In the genomic region with DNA sequence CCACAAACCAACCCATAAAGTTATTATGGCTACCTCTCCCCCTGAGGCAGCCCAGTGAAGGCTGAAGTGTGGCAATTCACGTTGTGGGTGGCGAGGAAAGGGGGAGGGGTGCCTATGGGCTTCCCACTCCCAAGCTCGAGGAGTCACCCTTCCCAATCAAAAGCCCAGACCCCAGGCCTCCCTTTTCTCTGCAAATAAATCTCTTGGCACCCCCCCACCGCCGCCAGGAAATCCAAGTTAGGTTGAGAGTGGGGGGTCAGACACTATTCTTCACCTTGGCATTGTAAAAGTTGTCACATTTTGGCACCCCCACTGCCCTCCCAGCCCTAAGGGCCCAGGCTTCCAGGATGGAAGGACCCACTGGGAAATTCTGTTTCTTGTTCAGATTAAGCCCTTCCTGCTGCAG, we compare ENCODE assay signal across 12 cellular contexts. TPM values are rescaled to one million over a fixed set of nuclear protein-coding genes. Genes with fewer than 3 reads are reported as not detected.
"Had no signal": no experiment of that assay in that cellular context is flagged by ENCODE, and none has a peak within 500 bp of the region (broad histone marks: within the 10 kb centered on the region; RNA-seq: fewer than 3 reads in every experiment).

No MANE protein-coding gene starts in this region.

- H3K4me1 ChIP-seq: colonic mucosa had no signal

- H3K79me2 ChIP-seq: hepatocyte had no signal

- H3K27me3 ChIP-seq: colonic mucosa, esophagus squamous epithelium, hepatocyte, left lung, neutrophil had no signal

- H3K9me3 Mint-ChIP-seq: activated T-cell treated with anti-CD3 and anti-CD28 coated beads, Interleukin-2, amount 50 U/mL, for 72 hours; natural killer cell; stimulated activated naive CD8-positive, alpha-beta T cell treated with anti-CD3 and anti-CD28 coated beads, Interleukin-15, Interleukin-2, amounts not matched to agents 100 ng/mL and 50 ng/mL, for 24 hours had no signal

- H3K4me2 ChIP-seq: hepatocyte had no signal

- H2AFZ ChIP-seq: hepatocyte had no signal

- DNase-seq: esophagus squamous epithelium, T1000 had no signal

- H3K27ac ChIP-seq: colonic mucosa, esophagus squamous epithelium, hepatocyte, left lung, neutrophil had no signal

- H3K9me3 ChIP-seq: colonic mucosa, esophagus squamous epithelium, left lung, neutrophil had no signal

- H3K36me3 Mint-ChIP-seq: natural killer cell had no signal

- H3K27ac Mint-ChIP-seq: activated T-cell treated with anti-CD3 and anti-CD28 coated beads, Interleukin-2, amount 50 U/mL, for 72 hours; stimulated activated naive CD8-positive, alpha-beta T cell treated with anti-CD3 and anti-CD28 coated beads, Interleukin-15, Interleukin-2, amounts not matched to agents 100 ng/mL and 50 ng/mL, for 24 hours had no signal

- H3K27me3 Mint-ChIP-seq: stimulated activated naive CD8-positive, alpha-beta T cell treated with anti-CD3 and anti-CD28 coated beads, Interleukin-15, Interleukin-2, amounts not matched to agents 100 ng/mL and 50 ng/mL, for 24 hours had no signal

RNA-seq across cellular contexts. Expression of a gene that starts 49.6 kb away (rescaled TPM):
- total RNA-seq: activated T-cell treated with anti-CD3 and anti-CD28 coated beads, Interleukin-2, amount 50 U/mL, for 72 hours; colonic mucosa; fibroblast of villous mesenchyme; glomerular endothelial cell; natural killer cell; temporal lobe had no signal
